In the genomic region with DNA sequence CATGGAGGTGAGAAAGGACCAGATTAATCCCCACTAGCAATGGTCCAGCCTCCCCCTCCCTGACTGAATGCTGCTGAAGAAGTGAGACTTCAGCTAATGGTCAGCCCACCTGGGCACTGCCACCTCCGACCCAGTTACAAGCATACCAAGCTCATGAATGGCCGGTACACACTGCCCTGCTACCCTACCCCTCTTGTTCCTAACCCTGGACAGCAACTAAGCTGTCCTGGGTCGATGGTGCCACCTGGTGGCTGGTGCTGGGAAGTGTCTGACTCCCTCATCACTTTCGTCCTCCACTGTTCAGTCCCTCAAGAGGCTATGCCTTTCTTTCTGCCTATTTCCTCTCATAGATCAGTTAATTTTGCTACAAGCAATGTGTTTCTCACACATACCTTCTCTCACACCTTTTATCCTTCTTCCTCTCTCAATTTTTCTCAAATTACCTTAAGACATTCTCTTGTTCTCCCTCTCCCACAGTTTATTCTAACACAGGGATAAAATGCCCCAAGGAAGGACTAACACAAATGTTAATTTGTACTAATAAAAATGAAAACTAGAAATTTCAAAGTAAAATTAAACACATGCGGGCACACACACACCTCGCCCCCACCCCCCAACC, we compare ENCODE assay signal across 8 cellular contexts. TPM values are rescaled to one million over a fixed set of nuclear protein-coding genes. Genes with fewer than 3 reads are reported as not detected.
DNase-seq lines count a peak whose midpoint lies in the region; ATAC-seq and TF ChIP-seq lines count a peak whose summit lies in the region.

No MANE protein-coding gene starts in this region.

- peaks cover 56% of the 10 kb centered on the region for H3K27me3 Mint-ChIP-seq in Calu3 (ENCODE audit: unreplicated experiment)

- H3K9me3 ChIP-seq in upper lobe of left lung (peaks cover 5 to 14% (median 11%) of the 10 kb centered on the region in 4 donors), vagina (no peaks in the 10 kb centered on the region)

- CTCF ChIA-PET in Calu3 (lab: Charles Lee): interaction anchor here (1.5 kb wide), 1 partner anchor 118 kb away, joined by 9 read pairs; no protein-coding TSS in a partner anchor
- CTCF ChIA-PET in HEK293T (lab: Yijun Ruan, JAX): interaction anchor here (0.5 to 6.2 kb wide), 5 partner anchors 11 to 229 kb away, joined by 3 to 65 read pairs (median 3); no protein-coding TSS in a partner anchor

- H3K27ac ChIP-seq in upper lobe of left lung (no peak overlapping the region), vagina (no peak overlapping the region)

- H3K4me3 ChIP-seq in upper lobe of left lung (no peak overlapping the region), vagina (no peak overlapping the region)

- WGBS in upper lobe of left lung, 2 donors: 23 to 25% methylated on average over 4 to 6 of the region's 6 CpGs

- no peak overlapping the region for H3K4me3 Mint-ChIP-seq in Calu3 (ENCODE audit: low read depth, unreplicated experiment)

- peaks cover 2 to 12% (median 4%) of the 10 kb centered on the region in 4 donors for H3K4me1 ChIP-seq in upper lobe of left lung
- peaks cover 1% of the 10 kb centered on the region for H3K4me1 ChIP-seq in vagina

- TF ChIP-seq CTCF in Calu3 (IDR thresholded peaks at IDR 0.05; ENCODE audit: unreplicated experiment): no peak
- peak in 1 of 6 experiments; percentile 19 for TF ChIP-seq CTCF in upper lobe of left lung (IDR thresholded peaks at IDR 0.05)
- TF ChIP-seq CTCF in vagina (IDR thresholded peaks at IDR 0.05): no peak

- intact Hi-C loops in Calu3 (cut with micrococcal nuclease; ENCODE audit: unreplicated experiment) (loop anchor here (1.0 kb wide), 1 partner anchor 118 kb away; no protein-coding TSS in a partner anchor), vagina (cut with DNase I) (no loop called here)

- TF ChIP-seq EP300 in upper lobe of left lung (IDR thresholded peaks at IDR 0.05): no peak

- POLR2A ChIA-PET in HEK293T (lab: Yijun Ruan, JAX): no interaction called here

- ATAC-seq in upper lobe of left lung (ENCODE audit: low FRiP score in 2 of 2): no peak
- no peak for ATAC-seq in GM18861 (IDR thresholded peaks at IDR 0.05; ENCODE audit: unreplicated experiment)

- no peaks in the 10 kb centered on the region for H3K9me3 Mint-ChIP-seq in Calu3 (ENCODE audit: low read depth, unreplicated experiment)

- TF ChIP-seq POLR2A in upper lobe of left lung (IDR thresholded peaks at IDR 0.05): no peak
- no peak for TF ChIP-seq POLR2A in vagina (IDR thresholded peaks at IDR 0.05)

- H3K27ac Mint-ChIP-seq in Calu3 (ENCODE audit: unreplicated experiment): no peak overlapping the region

- peak; percentile 33 for DNase-seq in Calu3
- peak; percentile 79 for DNase-seq in HEK293T (ENCODE audit: extremely low spot score)
- DNase-seq in activated CD4-positive, alpha-beta T cell treated with anti-CD3 and anti-CD28 coated beads, Interleukin-2, amount 50 U/mL, for 48 hours: peak; percentile 66 to 72
- DNase-seq in kidney tubule cell (ENCODE audit: low spot score): peak; percentile 46
- no peak for DNase-seq in upper lobe of left lung
- no peak for DNase-seq in vagina (ENCODE audit: extremely low spot score in 2 of 2)
- DNase-seq in SKM-1 treated with dmso at 0.1 percent for 144 hours (lab: John Stamatoyannopoulos, UW; ENCODE audit: unreplicated experiment): no peak

- H3K36me3 ChIP-seq in upper lobe of left lung (no peaks in the 10 kb centered on the region), vagina (no peaks in the 10 kb centered on the region)

- H3K4me1 Mint-ChIP-seq in Calu3 (ENCODE audit: low read depth, unreplicated experiment): no peaks in the 10 kb centered on the region

- H3K36me3 Mint-ChIP-seq in Calu3 (ENCODE audit: insufficient read depth, unreplicated experiment): no peaks in the 10 kb centered on the region

- BruUV-seq in Calu3 (replicated peaks; lab: Mats Ljungman, UMichigan): no TSS peak

- H3K27me3 ChIP-seq in upper lobe of left lung: peaks cover 0 to 8% (median 3%) of the 10 kb centered on the region in 4 donors
- no peaks in the 10 kb centered on the region for H3K27me3 ChIP-seq in vagina

TF ChIP-seq in HEK293T, 16 proteins besides CTCF, POLR2A, EP300 and RAD21:
- TF ChIP-seq SP1 (IDR thresholded peaks at IDR 0.05) (no peak), FOXA1 (IDR thresholded peaks at IDR 0.05) (no peak), SUZ12 (IDR thresholded peaks at IDR 0.05) (no peak), TARDBP (IDR thresholded peaks at IDR 0.05) (no peak), ELF4 (IDR thresholded peaks at IDR 0.05) (no peak), ARNT (IDR thresholded peaks at IDR 0.05) (no peak)

RNA-seq across cellular contexts. Expression of a gene that starts 42.4 kb away (rescaled TPM):
- total RNA-seq in Calu3 (2022) (not detected in 2 replicates), upper lobe of left lung (under 1 TPM in 5 of 6 donors, not detected in 1; under 0.01 to 0.64 (median 0.43) TPM), vagina (0.25 TPM)

Comparison
In these comparisons a context has a peak if more than half of its experiments do, and no peak if none do; other contexts are left out.
1. DNase-seq: peak in Calu3 (single experiment), HEK293T (single experiment), activated CD4-positive, alpha-beta T cell treated with anti-CD3 and anti-CD28 coated beads, Interleukin-2, amount 50 U/mL, for 48 hours (2 of 2) and kidney tubule cell (single experiment); none in upper lobe of left lung (0 of 2), vagina (0 of 2) and SKM-1 treated with dmso at 0.1 percent for 144 hours (single experiment).